Comparison of ENCODE assay signal across 8 cellular contexts in the genomic region with DNA sequence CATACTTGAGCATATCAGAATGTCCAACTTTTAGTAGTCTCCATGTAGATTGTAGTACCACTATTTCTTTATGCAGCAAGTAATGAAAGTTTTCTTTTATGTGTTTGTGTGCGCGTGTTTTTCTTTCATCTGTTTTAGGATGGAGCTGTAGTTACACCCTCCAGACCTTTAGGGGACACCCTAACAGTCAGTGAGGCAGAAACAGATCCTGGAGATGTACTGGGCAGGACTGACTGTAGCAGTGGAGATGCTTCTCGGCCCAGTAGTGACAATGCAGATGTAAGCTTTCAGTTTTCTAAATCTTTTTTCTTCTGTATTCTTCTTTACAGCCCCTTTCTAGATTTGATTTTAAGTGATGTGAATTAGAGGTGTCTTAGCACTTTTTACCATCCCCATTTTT.
DNase-seq lines count a peak whose midpoint lies in the region; ATAC-seq, FAIRE-seq and TF ChIP-seq lines count a peak whose summit lies in the region.

No MANE protein-coding gene starts in this region.

- H3K36me3 Mint-ChIP-seq in CD8-positive, alpha-beta T cell, result no peaks in the 10 kb centered on the region
- H3K36me3 Mint-ChIP-seq in nephron progenitor cell (ENCODE audit: low read depth), result peaks cover 28% of the 10 kb centered on the region

- CTCF ChIA-PET in CD8-positive, alpha-beta T cell (lab: Charles Lee), result interaction anchor here (0.8 kb wide), 1 partner anchor 23 kb away, joined by 3 read pairs; no protein-coding TSS in a partner anchor

- no peak overlapping the region for H3K27ac ChIP-seq in CD8-positive, alpha-beta T cell (ENCODE audit: low read depth, low read length)
- peak overlapping the region; percentile 79 for H3K27ac ChIP-seq in brain microvascular endothelial cell

- H3K9me3 ChIP-seq in CD8-positive, alpha-beta T cell (ENCODE audit: low read length), result no peaks in the 10 kb centered on the region

- no peaks in the 10 kb centered on the region for H3K27me3 Mint-ChIP-seq in CD8-positive, alpha-beta T cell (ENCODE audit: low read depth)
- H3K27me3 Mint-ChIP-seq in nephron progenitor cell (ENCODE audit: low read depth, poor library complexity), result no peaks in the 10 kb centered on the region

- in situ Hi-C loops in brain microvascular endothelial cell (cut with HindIII; ENCODE audit: low pct_ligation_motif_present, low sequenced_read_pairs) (no loop called here), KBM-7 (cut with MboI; ENCODE audit: low pct_unique_long_range_greater_than_20kb, low sequenced_read_pairs) (no loop called here)

- ATAC-seq in CD8-positive, alpha-beta T cell, result peak; percentile 36

- no peak for DNase-seq in CD8-positive, alpha-beta T cell
- DNase-seq in HTR-8/SVneo (ENCODE audit: insufficient read length, low spot score), result peak; percentile 30
- DNase-seq in brain microvascular endothelial cell, result peak; percentile 62
- peak; percentile 15 to 35 for DNase-seq in lung microvascular endothelial cell (ENCODE audit: low read depth in 2 of 2)
- no peak for DNase-seq in nephron progenitor cell
- no peak for DNase-seq in KBM-7
- no peak for DNase-seq in effector CD8-positive, alpha-beta T cell (lab: John Stamatoyannopoulos, UW)
- no peak for DNase-seq in NOMO-1 treated with dmso at 0.1 percent for 144 hours (lab: John Stamatoyannopoulos, UW; ENCODE audit: unreplicated experiment)

- H3K27me3 ChIP-seq in CD8-positive, alpha-beta T cell (ENCODE audit: insufficient read depth, low read length), result no peaks in the 10 kb centered on the region
- no peaks in the 10 kb centered on the region for H3K27me3 ChIP-seq in brain microvascular endothelial cell (replicated peaks)

- POLR2A ChIA-PET in CD8-positive, alpha-beta T cell (lab: Charles Lee), result no interaction called here

- no peaks in the 10 kb centered on the region for H3K9me3 Mint-ChIP-seq in CD8-positive, alpha-beta T cell
- H3K9me3 Mint-ChIP-seq in nephron progenitor cell, result no peaks in the 10 kb centered on the region

- FAIRE-seq in HTR-8/SVneo (lab: Jason Lieb, UNC), result peak; percentile 16

- peaks cover 6% of the 10 kb centered on the region for H3K4me1 Mint-ChIP-seq in CD8-positive, alpha-beta T cell (ENCODE audit: low read depth)
- H3K4me1 Mint-ChIP-seq in nephron progenitor cell, result no peaks in the 10 kb centered on the region

- no peak overlapping the region for H3K4me3 Mint-ChIP-seq in CD8-positive, alpha-beta T cell
- H3K4me3 Mint-ChIP-seq in nephron progenitor cell, result no peak overlapping the region

- H3K4me3 ChIP-seq in CD8-positive, alpha-beta T cell (ENCODE audit: low read depth, low read length), result no peak overlapping the region
- no peak overlapping the region for H3K4me3 ChIP-seq in brain microvascular endothelial cell (ENCODE audit: low read depth, low read length)

- H3K27ac Mint-ChIP-seq in CD8-positive, alpha-beta T cell, result no peak overlapping the region
- H3K27ac Mint-ChIP-seq in nephron progenitor cell, result no peak overlapping the region

- no peaks in the 10 kb centered on the region for H3K36me3 ChIP-seq in CD8-positive, alpha-beta T cell (ENCODE audit: insufficient read depth, low read length)
- H3K36me3 ChIP-seq in brain microvascular endothelial cell (replicated peaks), result no peaks in the 10 kb centered on the region

- intact Hi-C loops in CD8-positive, alpha-beta T cell (cut with DNase I, micrococcal nuclease), result no loop called here

- no peak for TF ChIP-seq CTCF in CD8-positive, alpha-beta T cell (IDR thresholded peaks at IDR 0.05)
- peak; percentile 52 for TF ChIP-seq CTCF in brain microvascular endothelial cell (IDR thresholded peaks at IDR 0.05; ENCODE audit: low read depth, low read length, missing control alignments)
- no peak for TF ChIP-seq CTCF in nephron progenitor cell (IDR thresholded peaks at IDR 0.05)

- no peaks in the 10 kb centered on the region for H3K4me1 ChIP-seq in CD8-positive, alpha-beta T cell (ENCODE audit: insufficient read depth, low read length)

Comparison
In these comparisons a context has a peak if more than half of its experiments do, and no peak if none do; other contexts are left out.
1. DNase-seq: peak in HTR-8/SVneo (single experiment), brain microvascular endothelial cell (single experiment) and lung microvascular endothelial cell (2 of 2); none in CD8-positive, alpha-beta T cell (0 of 7), nephron progenitor cell (single experiment), KBM-7 (single experiment), effector CD8-positive, alpha-beta T cell (single experiment) and NOMO-1 treated with dmso at 0.1 percent for 144 hours (single experiment).